ENCODE assay signal across 1 cellular context in the genomic region with DNA sequence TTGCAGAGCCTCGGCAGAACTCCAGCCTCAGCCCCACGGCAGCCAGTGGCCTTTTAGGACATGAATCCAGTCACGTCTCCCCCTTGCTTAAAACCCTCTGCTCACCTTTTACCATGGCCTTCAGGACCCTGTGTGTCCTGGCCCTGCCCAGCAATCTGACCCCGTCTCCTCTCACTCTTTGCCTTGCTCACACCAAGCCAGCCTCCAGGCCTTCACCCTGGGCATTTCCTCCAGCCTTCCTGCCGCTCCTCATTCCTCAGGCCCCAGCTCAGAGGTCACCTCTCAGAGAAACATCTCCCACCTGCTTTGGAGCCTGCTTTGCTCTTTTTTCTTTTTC.
A peak's percentile ranks its signal among the peaks of the same experiment; 100 is the strongest.
TF ChIP-seq lines count a peak whose summit lies in the region.

No MANE protein-coding gene starts in this region.

TF ChIP-seq in HepG2, 621 proteins besides CTCF, POLR2A, EP300 and RAD21 (continued from another document and continues in another):
- TF ChIP-seq, protein P1, sequence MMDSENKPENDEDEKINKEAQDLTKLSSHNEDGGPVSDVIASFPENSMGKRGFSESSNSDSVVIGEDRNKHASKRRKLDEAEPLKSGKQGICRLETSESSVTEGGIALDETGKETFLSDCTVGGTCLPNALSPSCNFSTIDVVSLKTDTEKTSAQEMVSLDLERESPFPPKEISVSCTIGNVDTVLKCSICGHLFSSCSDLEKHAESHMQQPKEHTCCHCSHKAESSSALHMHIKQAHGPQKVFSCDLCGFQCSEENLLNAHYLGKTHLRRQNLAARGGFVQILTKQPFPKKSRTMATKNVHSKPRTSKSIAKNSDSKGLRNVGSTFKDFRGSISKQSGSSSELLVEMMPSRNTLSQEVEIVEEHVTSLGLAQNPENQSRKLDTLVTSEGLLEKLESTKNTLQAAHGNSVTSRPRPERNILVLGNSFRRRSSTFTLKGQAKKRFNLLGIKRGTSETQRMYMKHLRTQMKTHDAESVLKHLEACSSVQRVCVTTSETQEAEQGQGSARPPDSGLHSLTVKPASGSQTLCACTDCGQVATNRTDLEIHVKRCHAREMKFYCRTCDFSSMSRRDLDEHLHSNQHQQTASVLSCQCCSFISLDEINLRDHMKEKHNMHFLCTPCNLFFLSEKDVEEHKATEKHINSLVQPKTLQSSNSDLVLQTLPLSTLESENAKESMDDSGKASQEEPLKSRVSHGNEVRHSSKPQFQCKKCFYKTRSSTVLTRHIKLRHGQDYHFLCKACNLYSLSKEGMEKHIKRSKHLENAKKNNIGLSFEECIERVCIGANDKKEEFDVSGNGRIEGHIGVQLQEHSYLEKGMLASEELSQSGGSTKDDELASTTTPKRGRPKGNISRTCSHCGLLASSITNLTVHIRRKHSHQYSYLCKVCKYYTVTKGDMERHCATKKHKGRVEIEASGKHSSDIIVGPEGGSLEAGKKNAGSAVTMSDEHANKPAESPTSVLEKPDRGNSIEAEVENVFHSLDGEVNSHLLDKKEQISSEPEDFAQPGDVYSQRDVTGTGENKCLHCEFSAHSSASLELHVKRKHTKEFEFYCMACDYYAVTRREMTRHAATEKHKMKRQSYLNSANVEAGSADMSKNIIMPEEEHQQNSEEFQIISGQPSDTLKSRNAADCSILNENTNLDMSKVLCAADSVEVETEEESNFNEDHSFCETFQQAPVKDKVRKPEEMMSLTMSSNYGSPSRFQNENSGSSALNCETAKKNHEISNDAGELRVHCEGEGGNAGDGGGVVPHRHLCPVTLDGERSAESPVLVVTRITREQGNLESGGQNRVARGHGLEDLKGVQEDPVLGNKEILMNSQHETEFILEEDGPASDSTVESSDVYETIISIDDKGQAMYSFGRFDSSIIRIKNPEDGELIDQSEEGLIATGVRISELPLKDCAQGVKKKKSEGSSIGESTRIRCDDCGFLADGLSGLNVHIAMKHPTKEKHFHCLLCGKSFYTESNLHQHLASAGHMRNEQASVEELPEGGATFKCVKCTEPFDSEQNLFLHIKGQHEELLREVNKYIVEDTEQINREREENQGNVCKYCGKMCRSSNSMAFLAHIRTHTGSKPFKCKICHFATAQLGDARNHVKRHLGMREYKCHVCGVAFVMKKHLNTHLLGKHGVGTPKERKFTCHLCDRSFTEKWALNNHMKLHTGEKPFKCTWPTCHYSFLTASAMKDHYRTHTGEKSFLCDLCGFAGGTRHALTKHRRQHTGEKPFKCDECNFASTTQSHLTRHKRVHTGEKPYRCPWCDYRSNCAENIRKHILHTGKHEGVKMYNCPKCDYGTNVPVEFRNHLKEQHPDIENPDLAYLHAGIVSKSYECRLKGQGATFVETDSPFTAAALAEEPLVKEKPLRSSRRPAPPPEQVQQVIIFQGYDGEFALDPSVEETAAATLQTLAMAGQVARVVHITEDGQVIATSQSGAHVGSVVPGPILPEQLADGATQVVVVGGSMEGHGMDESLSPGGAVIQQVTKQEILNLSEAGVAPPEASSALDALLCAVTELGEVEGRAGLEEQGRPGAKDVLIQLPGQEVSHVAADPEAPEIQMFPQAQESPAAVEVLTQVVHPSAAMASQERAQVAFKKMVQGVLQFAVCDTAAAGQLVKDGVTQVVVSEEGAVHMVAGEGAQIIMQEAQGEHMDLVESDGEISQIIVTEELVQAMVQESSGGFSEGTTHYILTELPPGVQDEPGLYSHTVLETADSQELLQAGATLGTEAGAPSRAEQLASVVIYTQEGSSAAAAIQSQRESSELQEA (CRISPR knock-in tag; IDR thresholded peaks at IDR 0.05; ENCODE audit: not compliant biosample characterization) = no peak
- TF ChIP-seq ZNF225 (CRISPR knock-in tag; IDR thresholded peaks at IDR 0.05) (no peak), ZKSCAN8 (CRISPR knock-in tag; IDR thresholded peaks at IDR 0.05; ENCODE audit: borderline replicate concordance) (no peak), MAFK (conservative IDR thresholded peaks at IDR 0.05 in 1 of 2, IDR thresholded peaks at IDR 0.05 in 1 of 2; ENCODE audit: low read length in 2 of 2) (no peak), ZNF296 (CRISPR knock-in tag; conservative IDR thresholded peaks at IDR 0.05) (no peak), REPIN1 (CRISPR knock-in tag; IDR thresholded peaks at IDR 0.05; ENCODE audit: borderline replicate concordance, low read depth) (no peak), NFKB2 (CRISPR knock-in tag; IDR thresholded peaks at IDR 0.05; ENCODE audit: borderline replicate concordance) (no peak), HNRNPLL (IDR thresholded peaks at IDR 0.05; ENCODE audit: low read depth, low read length, poor library complexity, severe bottlenecking) (no peak), ZNF468 (CRISPR knock-in tag; IDR thresholded peaks at IDR 0.05) (no peak), KDM6A (CRISPR knock-in tag; IDR thresholded peaks at IDR 0.05; ENCODE audit: low read depth) (no peak), ZNF138 (CRISPR knock-in tag; IDR thresholded peaks at IDR 0.05; ENCODE audit: low read depth) (no peak), MATR3 (CRISPR knock-in tag; IDR thresholded peaks at IDR 0.05) (no peak), ZNF83 (CRISPR knock-in tag; IDR thresholded peaks at IDR 0.05; ENCODE audit: borderline replicate concordance) (no peak), NFIC (IDR thresholded peaks at IDR 0.05; ENCODE audit: low read length) (no peak), FOXO1 (CRISPR knock-in tag; IDR thresholded peaks at IDR 0.05) (no peak), RXRA (CRISPR knock-in tag; IDR thresholded peaks at IDR 0.05) (peak; percentile 8; the same call in 1 of the 2 replicates), NFATC3 (CRISPR knock-in tag; IDR thresholded peaks at IDR 0.05) (no peak), HMG20B (CRISPR knock-in tag; conservative IDR thresholded peaks at IDR 0.05) (no peak), MAF1 (CRISPR knock-in tag; IDR thresholded peaks at IDR 0.05; ENCODE audit: borderline replicate concordance) (no peak), KAT8 (CRISPR knock-in tag; IDR thresholded peaks at IDR 0.05) (no peak), GABPB1 (CRISPR knock-in tag; IDR thresholded peaks at IDR 0.05) (no peak), HOXA7 (CRISPR knock-in tag; IDR thresholded peaks at IDR 0.05) (no peak), ZSCAN12 (CRISPR knock-in tag; IDR thresholded peaks at IDR 0.05) (no peak), REXO4 (CRISPR knock-in tag; IDR thresholded peaks at IDR 0.05; ENCODE audit: borderline replicate concordance) (no peak), NRL (CRISPR knock-in tag; IDR thresholded peaks at IDR 0.05; ENCODE audit: borderline replicate concordance) (no peak), PHF20 (CRISPR knock-in tag; IDR thresholded peaks at IDR 0.05) (no peak), ZNF674 (CRISPR knock-in tag; IDR thresholded peaks at IDR 0.05; ENCODE audit: low read depth) (no peak), ZNF790 (CRISPR knock-in tag; IDR thresholded peaks at IDR 0.05; ENCODE audit: borderline replicate concordance) (no peak), HNF4A (CRISPR knock-in tag; IDR thresholded peaks at IDR 0.05) (0 out of 2 replicates have a peak, but pooled peaks have one; percentile 4), ZNF253 (CRISPR knock-in tag; IDR thresholded peaks at IDR 0.05; ENCODE audit: borderline replicate concordance) (no peak), SKI (IDR thresholded peaks at IDR 0.05; ENCODE audit: partially characterized antibody) (no peak), NCOA1 (CRISPR knock-in tag; IDR thresholded peaks at IDR 0.05) (peak; percentile 27; the same call in 1 of the 2 replicates), PHF5A (CRISPR knock-in tag; IDR thresholded peaks at IDR 0.05; ENCODE audit: low read depth, unreplicated experiment) (no peak), MBNL3 (CRISPR knock-in tag; conservative IDR thresholded peaks at IDR 0.05) (no peak)
- TF ChIP-seq, protein P2, sequence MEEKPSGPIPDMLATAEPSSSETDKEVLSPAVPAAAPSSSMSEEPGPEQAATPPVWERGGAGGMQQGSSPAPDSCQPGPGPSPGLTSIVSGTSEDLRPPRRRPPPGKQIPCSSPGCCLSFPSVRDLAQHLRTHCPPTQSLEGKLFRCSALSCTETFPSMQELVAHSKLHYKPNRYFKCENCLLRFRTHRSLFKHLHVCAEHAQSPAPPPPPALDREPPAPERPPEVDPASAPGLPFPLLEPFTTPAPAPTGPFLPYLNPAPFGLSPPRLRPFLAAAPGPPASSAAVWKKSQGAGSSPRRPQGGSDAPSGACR (CRISPR knock-in tag; IDR thresholded peaks at IDR 0.05) = no peak; the same call in 1 of the 2 replicates
- TF ChIP-seq, protein P3, sequence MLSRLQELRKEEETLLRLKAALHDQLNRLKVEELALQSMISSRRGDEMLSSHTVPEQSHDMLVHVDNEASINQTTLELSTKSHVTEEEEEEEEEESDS (CRISPR knock-in tag; IDR thresholded peaks at IDR 0.05; ENCODE audit: borderline replicate concordance) = no peak
- TF ChIP-seq, protein P4, sequence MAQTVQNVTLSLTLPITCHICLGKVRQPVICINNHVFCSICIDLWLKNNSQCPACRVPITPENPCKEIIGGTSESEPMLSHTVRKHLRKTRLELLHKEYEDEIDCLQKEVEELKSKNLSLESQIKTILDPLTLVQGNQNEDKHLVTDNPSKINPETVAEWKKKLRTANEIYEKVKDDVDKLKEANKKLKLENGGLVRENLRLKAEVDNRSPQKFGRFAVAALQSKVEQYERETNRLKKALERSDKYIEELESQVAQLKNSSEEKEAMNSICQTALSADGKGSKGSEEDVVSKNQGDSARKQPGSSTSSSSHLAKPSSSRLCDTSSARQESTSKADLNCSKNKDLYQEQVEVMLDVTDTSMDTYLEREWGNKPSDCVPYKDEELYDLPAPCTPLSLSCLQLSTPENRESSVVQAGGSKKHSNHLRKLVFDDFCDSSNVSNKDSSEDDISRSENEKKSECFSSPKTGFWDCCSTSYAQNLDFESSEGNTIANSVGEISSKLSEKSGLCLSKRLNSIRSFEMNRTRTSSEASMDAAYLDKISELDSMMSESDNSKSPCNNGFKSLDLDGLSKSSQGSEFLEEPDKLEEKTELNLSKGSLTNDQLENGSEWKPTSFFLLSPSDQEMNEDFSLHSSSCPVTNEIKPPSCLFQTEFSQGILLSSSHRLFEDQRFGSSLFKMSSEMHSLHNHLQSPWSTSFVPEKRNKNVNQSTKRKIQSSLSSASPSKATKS (CRISPR knock-in tag; IDR thresholded peaks at IDR 0.05) = no peak
- TF ChIP-seq, protein P5, sequence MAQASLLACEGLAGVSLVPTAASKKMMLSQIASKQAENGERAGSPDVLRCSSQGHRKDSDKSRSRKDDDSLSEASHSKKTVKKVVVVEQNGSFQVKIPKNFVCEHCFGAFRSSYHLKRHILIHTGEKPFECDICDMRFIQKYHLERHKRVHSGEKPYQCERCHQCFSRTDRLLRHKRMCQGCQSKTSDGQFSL (CRISPR knock-in tag; IDR thresholded peaks at IDR 0.05) = no peak
- TF ChIP-seq, protein P6, sequence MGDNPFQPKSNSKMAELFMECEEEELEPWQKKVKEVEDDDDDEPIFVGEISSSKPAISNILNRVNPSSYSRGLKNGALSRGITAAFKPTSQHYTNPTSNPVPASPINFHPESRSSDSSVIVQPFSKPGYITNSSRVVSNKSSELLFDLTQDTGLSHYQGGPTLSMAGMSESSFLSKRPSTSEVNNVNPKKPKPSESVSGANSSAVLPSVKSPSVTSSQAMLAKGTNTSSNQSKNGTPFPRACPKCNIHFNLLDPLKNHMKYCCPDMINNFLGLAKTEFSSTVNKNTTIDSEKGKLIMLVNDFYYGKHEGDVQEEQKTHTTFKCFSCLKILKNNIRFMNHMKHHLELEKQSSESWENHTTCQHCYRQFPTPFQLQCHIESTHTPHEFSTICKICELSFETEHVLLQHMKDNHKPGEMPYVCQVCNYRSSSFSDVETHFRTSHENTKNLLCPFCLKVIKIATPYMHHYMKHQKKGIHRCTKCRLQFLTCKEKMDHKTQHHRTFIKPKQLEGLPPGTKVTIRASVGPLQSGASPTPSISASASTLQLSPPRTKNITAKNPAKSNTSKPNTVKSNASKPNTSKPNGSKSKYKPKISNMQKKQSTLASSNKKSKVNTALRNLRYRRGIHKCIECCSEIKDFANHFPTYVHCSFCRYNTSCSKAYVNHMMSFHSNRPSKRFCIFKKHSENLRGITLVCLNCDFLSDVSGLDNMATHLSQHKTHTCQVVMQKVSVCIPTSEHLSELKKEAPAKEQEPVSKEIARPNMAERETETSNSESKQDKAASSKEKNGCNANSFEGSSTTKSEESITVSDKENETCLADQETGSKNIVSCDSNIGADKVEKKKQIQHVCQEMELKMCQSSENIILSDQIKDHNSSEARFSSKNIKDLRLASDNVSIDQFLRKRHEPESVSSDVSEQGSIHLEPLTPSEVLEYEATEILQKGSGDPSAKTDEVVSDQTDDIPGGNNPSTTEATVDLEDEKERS (CRISPR knock-in tag; IDR thresholded peaks at IDR 0.05) = no peak
- TF ChIP-seq, protein P7, sequence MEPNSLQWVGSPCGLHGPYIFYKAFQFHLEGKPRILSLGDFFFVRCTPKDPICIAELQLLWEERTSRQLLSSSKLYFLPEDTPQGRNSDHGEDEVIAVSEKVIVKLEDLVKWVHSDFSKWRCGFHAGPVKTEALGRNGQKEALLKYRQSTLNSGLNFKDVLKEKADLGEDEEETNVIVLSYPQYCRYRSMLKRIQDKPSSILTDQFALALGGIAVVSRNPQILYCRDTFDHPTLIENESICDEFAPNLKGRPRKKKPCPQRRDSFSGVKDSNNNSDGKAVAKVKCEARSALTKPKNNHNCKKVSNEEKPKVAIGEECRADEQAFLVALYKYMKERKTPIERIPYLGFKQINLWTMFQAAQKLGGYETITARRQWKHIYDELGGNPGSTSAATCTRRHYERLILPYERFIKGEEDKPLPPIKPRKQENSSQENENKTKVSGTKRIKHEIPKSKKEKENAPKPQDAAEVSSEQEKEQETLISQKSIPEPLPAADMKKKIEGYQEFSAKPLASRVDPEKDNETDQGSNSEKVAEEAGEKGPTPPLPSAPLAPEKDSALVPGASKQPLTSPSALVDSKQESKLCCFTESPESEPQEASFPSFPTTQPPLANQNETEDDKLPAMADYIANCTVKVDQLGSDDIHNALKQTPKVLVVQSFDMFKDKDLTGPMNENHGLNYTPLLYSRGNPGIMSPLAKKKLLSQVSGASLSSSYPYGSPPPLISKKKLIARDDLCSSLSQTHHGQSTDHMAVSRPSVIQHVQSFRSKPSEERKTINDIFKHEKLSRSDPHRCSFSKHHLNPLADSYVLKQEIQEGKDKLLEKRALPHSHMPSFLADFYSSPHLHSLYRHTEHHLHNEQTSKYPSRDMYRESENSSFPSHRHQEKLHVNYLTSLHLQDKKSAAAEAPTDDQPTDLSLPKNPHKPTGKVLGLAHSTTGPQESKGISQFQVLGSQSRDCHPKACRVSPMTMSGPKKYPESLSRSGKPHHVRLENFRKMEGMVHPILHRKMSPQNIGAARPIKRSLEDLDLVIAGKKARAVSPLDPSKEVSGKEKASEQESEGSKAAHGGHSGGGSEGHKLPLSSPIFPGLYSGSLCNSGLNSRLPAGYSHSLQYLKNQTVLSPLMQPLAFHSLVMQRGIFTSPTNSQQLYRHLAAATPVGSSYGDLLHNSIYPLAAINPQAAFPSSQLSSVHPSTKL (CRISPR knock-in tag; IDR thresholded peaks at IDR 0.05) = no peak
- TF ChIP-seq, protein P8, sequence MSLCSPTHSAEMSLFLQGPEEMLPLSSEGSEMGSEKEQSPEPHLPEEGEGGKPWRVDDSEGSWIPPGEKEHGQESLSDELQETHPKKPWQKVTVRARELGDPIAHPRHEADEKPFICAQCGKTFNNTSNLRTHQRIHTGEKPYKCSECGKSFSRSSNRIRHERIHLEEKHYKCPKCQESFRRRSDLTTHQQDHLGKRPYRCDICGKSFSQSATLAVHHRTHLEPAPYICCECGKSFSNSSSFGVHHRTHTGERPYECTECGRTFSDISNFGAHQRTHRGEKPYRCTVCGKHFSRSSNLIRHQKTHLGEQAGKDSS (CRISPR knock-in tag; IDR thresholded peaks at IDR 0.05; ENCODE audit: borderline replicate concordance, low read depth) = peak; percentile 39; the same call in 1 of the 2 replicates
- TF ChIP-seq, protein P9, sequence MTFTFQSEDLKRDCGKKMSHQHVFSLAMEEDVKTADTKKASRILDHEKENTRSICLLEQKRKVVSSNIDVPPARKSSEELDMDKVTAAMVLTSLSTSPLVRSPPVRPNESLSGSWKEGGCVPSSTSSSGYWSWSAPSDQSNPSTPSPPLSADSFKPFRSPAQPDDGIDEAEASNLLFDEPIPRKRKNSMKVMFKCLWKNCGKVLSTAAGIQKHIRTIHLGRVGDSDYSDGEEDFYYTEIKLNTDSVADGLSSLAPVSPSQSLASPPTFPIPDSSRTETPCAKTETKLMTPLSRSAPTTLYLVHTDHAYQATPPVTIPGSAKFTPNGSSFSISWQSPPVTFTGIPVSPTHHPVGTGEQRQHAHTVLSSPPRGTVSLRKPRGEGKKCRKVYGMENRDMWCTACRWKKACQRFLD (CRISPR knock-in tag; IDR thresholded peaks at IDR 0.05; ENCODE audit: borderline replicate concordance) = no peak
